2 cellular contexts compared by ENCODE assay signal in genomic region chr13:50053844-50054243, GRCh38.
A peak's percentile ranks its signal among the peaks of the same experiment; 100 is the strongest.
TF ChIP-seq lines count a peak whose summit lies in the region.

No MANE protein-coding gene starts in this region.

TF ChIP-seq in GM12891, 5 proteins besides CTCF, POLR2A, EP300 and RAD21:
- TF ChIP-seq POU2F2 (IDR thresholded peaks at IDR 0.05; ENCODE audit: low read depth, low read length) (no peak), SPI1 (IDR thresholded peaks at IDR 0.05; ENCODE audit: low read depth, low read length) (peak; percentile 25; the same call in 1 of the 2 replicates)

TF ChIP-seq in GM12878, 131 proteins besides CTCF, POLR2A, EP300 and RAD21:
- TF ChIP-seq IRF4 (IDR thresholded peaks at IDR 0.05; ENCODE audit: low read depth, low read length) (no peak), NR2C1 (IDR thresholded peaks at IDR 0.05) (no peak), KAT2A (conservative IDR thresholded peaks at IDR 0.05; ENCODE audit: control insufficient read depth, low read depth, low read length) (no peak), NR2F1 (conservative IDR thresholded peaks at IDR 0.05) (no peak), NFXL1 (IDR thresholded peaks at IDR 0.05; ENCODE audit: borderline replicate concordance) (no peak), POU2F2 (IDR thresholded peaks at IDR 0.05; ENCODE audit: borderline replicate concordance, low read depth, low read length) (no peak), HSF1 (IDR thresholded peaks at IDR 0.05; ENCODE audit: low read depth, low read length) (no peak), CBX3 (IDR thresholded peaks at IDR 0.05; ENCODE audit: borderline replicate concordance, low read depth) (no peak), BCL11A (IDR thresholded peaks at IDR 0.05; ENCODE audit: low read depth, low read length) (no peak), CHD1 (IDR thresholded peaks at IDR 0.05; ENCODE audit: low read depth, low read length) (no peak), E2F8 (IDR thresholded peaks at IDR 0.05; ENCODE audit: low read depth, partially characterized antibody) (no peak), KLF5 (IDR thresholded peaks at IDR 0.05; ENCODE audit: partially characterized antibody) (no peak), MTA2 (IDR thresholded peaks at IDR 0.05; ENCODE audit: low read depth) (peak; percentile 42; the same call in 1 of the 2 replicates), RUNX3 (IDR thresholded peaks at IDR 0.05; ENCODE audit: low read length) (peak; percentile 74), IKZF2 (IDR thresholded peaks at IDR 0.05) (0 out of 4 replicates have a peak, but pooled peaks of 1 of the 2 experiments have one; percentile 9), JUNB (IDR thresholded peaks at IDR 0.05) (peak; percentile 34; the same call in 1 of the 2 replicates), CREM (IDR thresholded peaks at IDR 0.05; ENCODE audit: low read depth) (no peak)
